ENCODE assay signal across 19 cellular contexts in the genomic region with DNA sequence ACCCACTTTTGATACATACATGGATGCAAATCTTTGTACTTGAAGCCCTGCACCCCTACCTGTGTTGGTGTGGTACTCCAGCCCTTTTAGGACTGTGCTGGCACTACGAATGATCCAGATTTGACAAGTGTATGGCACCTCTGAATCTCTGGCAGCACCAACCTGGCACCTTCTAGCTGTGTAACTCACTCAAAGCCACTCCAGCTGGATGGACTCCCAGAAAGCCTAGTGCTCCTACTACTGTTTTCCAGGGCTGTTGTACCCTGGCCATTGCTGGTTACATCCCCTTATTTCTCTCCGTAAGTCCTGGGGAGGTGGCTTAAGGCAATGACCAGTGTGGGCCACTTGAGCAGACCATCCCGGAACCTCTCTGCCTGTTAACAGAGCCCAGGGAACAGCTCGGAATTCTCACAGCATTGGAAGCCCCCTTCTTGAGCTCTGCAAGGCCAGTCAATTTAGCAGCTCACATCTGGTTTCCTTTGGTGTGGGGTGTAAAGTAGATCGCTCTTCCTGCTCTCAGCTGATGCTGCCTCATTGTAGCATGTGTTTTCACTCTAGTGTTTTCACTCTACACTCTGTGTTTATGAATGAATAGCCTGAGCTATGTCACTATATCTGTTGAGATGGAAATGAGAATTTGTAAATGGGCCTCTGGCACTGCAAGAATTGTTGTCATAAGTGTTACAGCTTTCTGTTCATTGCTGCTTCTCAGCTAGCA. TPM values are rescaled to one million over a fixed set of nuclear protein-coding genes. Genes with fewer than 3 reads are reported as not detected.
DNase-seq lines count a peak whose midpoint lies in the region; ATAC-seq, FAIRE-seq and TF ChIP-seq lines count a peak whose summit lies in the region.
"Had no signal": no experiment of that assay in that cellular context is flagged by ENCODE, and none has a peak within 500 bp of the region (broad histone marks: within the 10 kb centered on the region; RNA-seq: fewer than 3 reads in every experiment).

No MANE protein-coding gene starts in this region.

- no peaks in the 10 kb centered on the region for H3K79me2 ChIP-seq in GM23248 (ENCODE audit: insufficient read depth)

- no peak for ATAC-seq in activated T-helper 17 cell treated with anti-CD3 and anti-CD28 coated beads, Interleukin-2, amount 50 U/mL, for 72 hours (replicated peaks)
- no peak for ATAC-seq in HG03135 (IDR thresholded peaks at IDR 0.05; ENCODE audit: unreplicated experiment)

- H3F3A ChIP-seq in GM23248 (ENCODE audit: insufficient read depth): peaks cover 13% of the 10 kb centered on the region

- H3K27ac ChIP-seq in neutrophil (peak overlapping the region; percentile 35), GM23248 (no peak overlapping the region)

- no peaks in the 10 kb centered on the region for H3K27me3 Mint-ChIP-seq in activated T-helper 17 cell treated with anti-CD3 and anti-CD28 coated beads, Interleukin-2, amount 50 U/mL, for 72 hours

- DNase-seq in GM19239 (ENCODE audit: insufficient read length, low spot score) (no peak), fibroblast of peridontal ligament (ENCODE audit: extremely low read depth) (peak; percentile 19), GM23248 (no peak), NOMO-1 treated with DMSO at 0.1 percent for 48 hours (lab: John Stamatoyannopoulos, UW; ENCODE audit: unreplicated experiment) (no peak), COR-L47 (lab: John Stamatoyannopoulos, UW) (no peak)
- DNase-seq: activated CD4-positive, alpha-beta T cell treated with anti-CD3 and anti-CD28 coated beads for 1 hour; aorta; GDM1; kidney glomerular epithelial cell; NCI-H1694 treated with DMSO at 0.1 percent for 48 hours; NCI-H510A treated with DMSO at 0.1 percent for 48 hours; RPMI8226; stimulated activated naive CD4-positive, alpha-beta T cell; T-helper 2 cell had no signal

- peaks cover 10% of the 10 kb centered on the region for H3K4me1 Mint-ChIP-seq in activated T-helper 17 cell treated with anti-CD3 and anti-CD28 coated beads, Interleukin-2, amount 50 U/mL, for 72 hours

- no peak for TF ChIP-seq CTCF in neutrophil (IDR thresholded peaks at IDR 0.05)

- no peak overlapping the region for H3K9ac ChIP-seq in GM23248

- peaks cover 74% of the 10 kb centered on the region for H3K36me3 Mint-ChIP-seq in activated T-helper 17 cell treated with anti-CD3 and anti-CD28 coated beads, Interleukin-2, amount 50 U/mL, for 72 hours (ENCODE audit: low read depth)

- no peaks in the 10 kb centered on the region for H3K4me1 ChIP-seq in neutrophil (ENCODE audit: control insufficient read depth in 1 of 2, insufficient read depth in 1 of 2, low read depth in 1 of 2, low read length in 1 of 2)
- H3K4me1 ChIP-seq in GM23248 (ENCODE audit: insufficient read depth): peaks cover 4% of the 10 kb centered on the region

- no peaks in the 10 kb centered on the region for H3K9me2 ChIP-seq in GM23248 (ENCODE audit: insufficient read depth)

- no peak overlapping the region for H3K4me3 Mint-ChIP-seq in activated T-helper 17 cell treated with anti-CD3 and anti-CD28 coated beads, Interleukin-2, amount 50 U/mL, for 72 hours
- H3K4me3 Mint-ChIP-seq: nephron had no signal

- H3K9me3 ChIP-seq in neutrophil (no peaks in the 10 kb centered on the region), GM23248 (ENCODE audit: low read depth) (no peaks in the 10 kb centered on the region)

- peak overlapping the region; percentile 14 for H3K27ac Mint-ChIP-seq in activated T-helper 17 cell treated with anti-CD3 and anti-CD28 coated beads, Interleukin-2, amount 50 U/mL, for 72 hours
- H3K27ac Mint-ChIP-seq: nephron had no signal

- H3K27me3 ChIP-seq in neutrophil (no peaks in the 10 kb centered on the region), GM23248 (replicated peaks; ENCODE audit: insufficient read depth) (no peaks in the 10 kb centered on the region)

- H3K36me3 ChIP-seq in neutrophil: peaks cover 93% of the 10 kb centered on the region
- H3K36me3 ChIP-seq in GM23248 (ENCODE audit: low read depth): peaks cover 21% of the 10 kb centered on the region

- WGBS in GM23248 (ENCODE audit: low coverage in 1 of 2, low lambda C conversion rate in 2 of 2, missing lambda C conversion rate in 2 of 2), 2 experiments: 80 to 81% methylated on average over 5 of the region's 5 CpGs

- in situ Hi-C loops in GM23248 (cut with MboI): no loop called here

- peak; percentile 55 for FAIRE-seq in GM19239 (lab: Jason Lieb, UNC)
- FAIRE-seq: H54 had no signal

- H2AFZ ChIP-seq in GM23248: no peak overlapping the region

- H4K20me1 ChIP-seq in GM23248 (ENCODE audit: insufficient read depth): no peaks in the 10 kb centered on the region

- H3K9me3 Mint-ChIP-seq in activated T-helper 17 cell treated with anti-CD3 and anti-CD28 coated beads, Interleukin-2, amount 50 U/mL, for 72 hours: no peaks in the 10 kb centered on the region
- H3K9me3 Mint-ChIP-seq: nephron had no signal

- H3K4me2 ChIP-seq in GM23248 (ENCODE audit: unreplicated experiment): no peak overlapping the region

- no peak overlapping the region for H3K4me3 ChIP-seq in neutrophil (ENCODE audit: low read depth in 1 of 2, low read length in 1 of 2)
- H3K4me3 ChIP-seq in GM23248: no peak overlapping the region

RNA-seq across cellular contexts. Expression of gene CALML4, which starts 12.2 kb away (rescaled TPM):
- total RNA-seq in activated T-helper 17 cell treated with anti-CD3 and anti-CD28 coated beads, Interleukin-2, amount 50 U/mL, for 72 hours: 10 to 100 TPM in 1 of 2 donors, 1 to 10 TPM in 1; 8.0 to 12.5 TPM
- total RNA-seq in GM23248 (2014; rRNA removed; shearing (Covaris generic)): 0.51 and 2.4 TPM in 2 replicates
- polyA plus RNA-seq in GM23248 (2016; fragmentation: Nextera tagmentation; extraction: Ambion mirVana): 0.54 and 1.1 TPM in 2 replicates

RNA-seq across cellular contexts. Expression of gene CLN6, which starts 36.6 kb away (rescaled TPM):
- total RNA-seq in activated T-helper 17 cell treated with anti-CD3 and anti-CD28 coated beads, Interleukin-2, amount 50 U/mL, for 72 hours: 10 to 100 TPM; 44.2 to 69.7 TPM
- total RNA-seq in GM23248 (2014; rRNA removed; shearing (Covaris generic)): 12.3 and 17.4 TPM in 2 replicates
- polyA plus RNA-seq in GM23248 (2016; fragmentation: Nextera tagmentation; extraction: Ambion mirVana): 3.8 TPM in 2 replicates
